Comparison of ENCODE assay signal across 8 cellular contexts in the genomic region with DNA sequence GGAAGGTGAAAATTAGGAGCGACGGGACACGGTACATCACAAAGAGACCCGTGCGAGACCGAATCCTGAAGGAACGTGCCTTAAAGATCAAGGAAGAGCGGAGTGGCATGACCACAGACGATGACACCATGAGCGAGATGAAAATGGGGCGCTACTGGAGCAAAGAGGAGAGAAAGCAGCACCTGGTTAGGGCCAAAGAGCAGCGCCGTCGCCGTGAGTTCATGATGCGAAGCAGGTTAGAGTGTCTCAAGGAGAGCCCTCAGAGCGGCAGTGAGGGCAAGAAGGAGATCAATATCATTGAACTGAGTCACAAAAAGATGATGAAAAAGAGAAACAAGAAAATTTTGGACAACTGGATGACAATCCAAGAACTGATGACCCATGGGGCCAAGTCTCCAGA.
"Had no signal": no experiment of that assay in that cellular context is flagged by ENCODE, and none has a peak within 500 bp of the region (broad histone marks: within the 10 kb centered on the region; RNA-seq: fewer than 3 reads in every experiment).

No MANE protein-coding gene starts in this region.

- H3K9me3 Mint-ChIP-seq: IgD-negative memory B cell had no signal

- H2AFZ ChIP-seq: GM23248 had no signal

- H3K4me3 ChIP-seq: GM23248 had no signal

- H3K36me3 Mint-ChIP-seq: IgD-negative memory B cell had no signal

- H3K27ac Mint-ChIP-seq: IgD-negative memory B cell had no signal

- H3K4me3 Mint-ChIP-seq: IgD-negative memory B cell had no signal

- H3K27ac ChIP-seq: GM23248, HL-60, KMS-11 had no signal

- H3K27me3 Mint-ChIP-seq: IgD-negative memory B cell had no signal

- DNase-seq: GM23248, H7, HCEC 1CT, KBM-7 had no signal

- H3K9ac ChIP-seq: GM23248, KMS-11 had no signal

- H3K4me2 ChIP-seq: KMS-11 had no signal

- ATAC-seq: HepG2 had no signal

- H3K4me1 Mint-ChIP-seq: IgD-negative memory B cell had no signal
